ENCODE assay signal across 14 cellular contexts in the genomic region with DNA sequence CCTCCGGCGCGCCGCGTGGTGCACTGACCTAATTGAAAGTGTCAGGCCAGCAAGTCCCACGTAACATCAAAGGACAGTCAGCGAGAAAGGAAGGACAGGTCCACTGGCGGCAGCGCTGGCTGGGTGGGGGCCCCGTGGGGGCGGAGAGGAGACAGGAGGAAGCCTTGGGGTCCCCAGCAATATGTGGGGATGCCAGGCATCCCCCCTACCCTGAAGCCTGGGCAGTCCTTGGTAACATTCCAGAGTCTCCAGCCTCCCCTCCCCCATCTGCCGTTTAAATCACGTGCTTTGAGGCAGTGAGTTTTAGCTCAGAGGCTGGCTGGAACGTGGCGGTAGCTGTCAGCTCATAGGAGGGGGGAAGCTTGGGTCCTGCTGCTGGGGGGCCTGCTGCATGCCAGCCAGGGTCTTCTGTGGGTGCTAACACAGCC.
DNase-seq lines count a peak whose midpoint lies in the region; TF ChIP-seq lines count a peak whose summit lies in the region.
"Had no signal": no experiment of that assay in that cellular context is flagged by ENCODE, and none has a peak within 500 bp of the region (broad histone marks: within the 10 kb centered on the region; RNA-seq: fewer than 3 reads in every experiment).

No MANE protein-coding gene starts in this region.

- H3K9me3 Mint-ChIP-seq in endothelial cell (ENCODE audit: unreplicated experiment), result no peaks in the 10 kb centered on the region

- H3K9me3 ChIP-seq in mesodermal cell (ENCODE audit: control insufficient read depth, low read length), result no peaks in the 10 kb centered on the region
- H3K9me3 ChIP-seq in testis, result no peaks in the 10 kb centered on the region
- H3K9me3 ChIP-seq in ascending aorta, result no peaks in the 10 kb centered on the region

- 44 to 46% methylated on average over 11 to 13 of the region's 15 CpGs for WGBS in mesodermal cell (ENCODE audit: insufficient coverage in 2 of 2), 2 experiments
- WGBS in testis, 2 donors, result 73 to 76% methylated on average over 14 to 15 of the region's 15 CpGs

- H3K27me3 ChIP-seq in testis (no peaks in the 10 kb centered on the region), ascending aorta (no peaks in the 10 kb centered on the region)

- H3K27me3 Mint-ChIP-seq in endothelial cell (ENCODE audit: unreplicated experiment), result peaks cover 2% of the 10 kb centered on the region

- TF ChIP-seq POLR2A in testis (IDR thresholded peaks at IDR 0.05), result no peak

- TF ChIP-seq CTCF in endothelial cell (IDR thresholded peaks at IDR 0.05; ENCODE audit: unreplicated experiment) (no peak), testis (IDR thresholded peaks at IDR 0.05) (no peak), ascending aorta (IDR thresholded peaks at IDR 0.05) (no peak)

- peak overlapping the region; percentile 16 for H3K27ac ChIP-seq in mesodermal cell (ENCODE audit: low read depth, low read length, severe bottlenecking)
- H3K27ac ChIP-seq in testis, result no peak overlapping the region
- H3K27ac ChIP-seq in ascending aorta, result no peak overlapping the region

- H3K4me1 Mint-ChIP-seq in endothelial cell (ENCODE audit: unreplicated experiment), result no peaks in the 10 kb centered on the region

- H3K36me3 ChIP-seq in mesodermal cell (ENCODE audit: control insufficient read depth, insufficient read depth, low read length) (peaks cover 2% of the 10 kb centered on the region), testis (ENCODE audit: low read depth, missing control alignments) (no peaks in the 10 kb centered on the region), ascending aorta (no peaks in the 10 kb centered on the region)

- DNase-seq in NCI-H1417 (lab: John Stamatoyannopoulos, UW) (peak in 2 of 3 experiments; percentile 88), NCI-H1417 treated with DMSO at 0.1 percent for 48 hours (lab: John Stamatoyannopoulos, UW) (no peak), endothelial cell (ENCODE audit: low spot score) (peak; percentile 24), testis (peak; percentile 43), ascending aorta (ENCODE audit: low spot score in 2 of 2) (no peak), T-helper 2 cell (no peak), SW 1271 (lab: John Stamatoyannopoulos, UW) (no peak)
- DNase-seq: 8988T; GF-D8; Karpas-422; NCI-H526 treated with DMSO at 0.1 percent for 48 hours; stimulated activated CD4-positive, alpha-beta T cell treated with anti-CD3 and anti-CD28 coated beads, Interleukin-2, amount 100 ng/mL, for 24 hours; trophoblast cell had no signal

- H3K4me3 ChIP-seq in mesodermal cell (ENCODE audit: extremely low read depth, insufficient read depth, low read length, poor library complexity, severe bottlenecking) (no peak overlapping the region), testis (no peak overlapping the region), ascending aorta (no peak overlapping the region)

- no peak overlapping the region for H3K4me3 Mint-ChIP-seq in endothelial cell (ENCODE audit: unreplicated experiment)

- intact Hi-C loops in testis (cut with DNase I; ENCODE audit: low total_unique reads) (no loop called here), ascending aorta (cut with DNase I) (no loop called here)

- H3K4me1 ChIP-seq in mesodermal cell (ENCODE audit: control insufficient read depth, insufficient read depth, low read length, poor library complexity, severe bottlenecking) (peaks cover 25% of the 10 kb centered on the region), testis (peaks cover 20% of the 10 kb centered on the region), ascending aorta (peaks cover 7 to 10% of the 10 kb centered on the region in 2 donors)

- H3K27ac Mint-ChIP-seq in endothelial cell (ENCODE audit: unreplicated experiment), result no peak overlapping the region

- peaks cover 8% of the 10 kb centered on the region for H3K36me3 Mint-ChIP-seq in endothelial cell (ENCODE audit: low read depth, unreplicated experiment)

Comparison
In these comparisons a context has a peak if more than half of its experiments do, and no peak if none do; other contexts are left out.
1. DNase-seq: peak in NCI-H1417 (2 of 3), endothelial cell (single experiment) and testis (single experiment); none in NCI-H1417 treated with DMSO at 0.1 percent for 48 hours (single experiment), ascending aorta (0 of 2), T-helper 2 cell (0 of 5) and SW 1271 (0 of 2).